13 cellular contexts compared by ENCODE assay signal in the genomic region with DNA sequence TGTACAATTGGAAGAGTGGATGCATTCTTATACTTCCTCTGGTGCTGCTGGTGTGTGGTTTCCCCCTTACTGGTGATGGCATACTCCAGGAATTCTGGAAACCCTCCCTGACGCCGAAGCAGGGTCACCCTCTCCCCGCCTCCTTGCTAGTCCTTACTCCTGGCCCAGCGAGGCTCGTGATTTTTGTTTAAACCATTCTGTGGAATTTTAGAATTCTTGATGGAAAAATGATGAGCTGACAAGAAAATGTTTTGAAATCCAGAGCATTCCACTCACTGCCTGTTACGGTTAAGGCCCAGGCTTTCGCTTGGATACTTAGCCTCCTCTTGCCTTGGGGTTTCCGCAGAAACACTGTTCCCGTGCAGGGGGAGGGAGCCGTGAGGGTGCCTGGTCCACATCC. TPM values are rescaled to one million over a fixed set of nuclear protein-coding genes. Genes with fewer than 3 reads are reported as not detected.
DNase-seq lines count a peak whose midpoint lies in the region; ATAC-seq and TF ChIP-seq lines count a peak whose summit lies in the region.
"Had no signal": no experiment of that assay in that cellular context is flagged by ENCODE, and none has a peak within 500 bp of the region (broad histone marks: within the 10 kb centered on the region; RNA-seq: fewer than 3 reads in every experiment).

No MANE protein-coding gene starts in this region.

- CTCF ChIA-PET in activated CD4-positive, alpha-beta memory T cell treated with anti-CD3 and anti-CD28 coated beads, Interleukin-2, amount 10 ng/mL, durations not matched to agents 7 days and 5 days (lab: Charles Lee), result interaction anchor here (2.3 kb wide), 1 partner anchor 21 kb away, joined by 7 read pairs; no protein-coding TSS in a partner anchor
- CTCF ChIA-PET in activated CD4-positive, alpha-beta memory T cell treated with anti-CD3 and anti-CD28 coated beads for 36 hours (lab: Charles Lee), result no interaction called here

- H3K4me3 ChIP-seq in astrocyte of the spinal cord (ENCODE audit: low read depth, low read length), result no peak overlapping the region
- no peak overlapping the region for H3K4me3 ChIP-seq in mesenchymal stem cell (ENCODE audit: insufficient read depth in 1 of 2, low read depth in 1 of 2, low read length in 2 of 2)
- H3K4me3 ChIP-seq in upper lobe of right lung, result no peak overlapping the region
- H3K4me3 ChIP-seq: SJCRH30 had no signal

- H3K4ac ChIP-seq in mesenchymal stem cell (ENCODE audit: low read depth in 1 of 2, low read length in 2 of 2), result no peak overlapping the region

- H3K36me3 Mint-ChIP-seq in activated CD4-positive, alpha-beta memory T cell treated with anti-CD3 and anti-CD28 coated beads, Interleukin-2, amount 10 ng/mL, durations not matched to agents 7 days and 5 days (ENCODE audit: low read depth), result peaks cover 22% of the 10 kb centered on the region
- peaks cover 45% of the 10 kb centered on the region for H3K36me3 Mint-ChIP-seq in activated CD4-positive, alpha-beta memory T cell treated with anti-CD3 and anti-CD28 coated beads for 36 hours

- H2BK15ac ChIP-seq in mesenchymal stem cell (ENCODE audit: low read depth, poor library complexity, severe bottlenecking), result no peak overlapping the region

- no peak overlapping the region for H2BK12ac ChIP-seq in mesenchymal stem cell (ENCODE audit: low read length in 2 of 2)

- H2AFZ ChIP-seq in mesenchymal stem cell (ENCODE audit: low read depth, low read length), result no peak overlapping the region

- peak; percentile 58 for ATAC-seq in upper lobe of right lung
- ATAC-seq in stimulated activated naive CD8-positive, alpha-beta T cell treated with anti-CD3 and anti-CD28 coated beads, Interleukin-15, amount 100 ng/mL, for 72 hours, result no peak

- no peaks in the 10 kb centered on the region for H3K9me3 Mint-ChIP-seq in activated CD4-positive, alpha-beta memory T cell treated with anti-CD3 and anti-CD28 coated beads, Interleukin-2, amount 10 ng/mL, durations not matched to agents 7 days and 5 days
- no peaks in the 10 kb centered on the region for H3K9me3 Mint-ChIP-seq in activated CD4-positive, alpha-beta memory T cell treated with anti-CD3 and anti-CD28 coated beads for 36 hours
- no peaks in the 10 kb centered on the region for H3K9me3 Mint-ChIP-seq in stimulated activated naive CD8-positive, alpha-beta T cell treated with anti-CD3 and anti-CD28 coated beads, Interleukin-15, amount 100 ng/mL, for 72 hours

- peaks cover 3 to 18% of the 10 kb centered on the region in 2 experiments for H3K36me3 ChIP-seq in mesenchymal stem cell (ENCODE audit: control insufficient read depth in 1 of 2, insufficient read depth in 2 of 2, low read depth in 1 of 2, low read length in 2 of 2)
- H3K36me3 ChIP-seq in upper lobe of right lung, result peaks cover 54% of the 10 kb centered on the region
- H3K36me3 ChIP-seq: SJCRH30 had no signal

- TF ChIP-seq CTCF in astrocyte of the spinal cord (IDR thresholded peaks at IDR 0.05; ENCODE audit: low read depth, low read length), result no peak
- no peak for TF ChIP-seq CTCF in upper lobe of right lung (IDR thresholded peaks at IDR 0.05)

- POLR2A ChIA-PET in activated CD4-positive, alpha-beta memory T cell treated with anti-CD3 and anti-CD28 coated beads, Interleukin-2, amount 10 ng/mL, durations not matched to agents 7 days and 5 days (lab: Charles Lee), result interaction anchor here (2.5 kb wide), 1 partner anchor 22 kb away, joined by 9 read pairs; no protein-coding TSS in a partner anchor
- POLR2A ChIA-PET in activated CD4-positive, alpha-beta memory T cell treated with anti-CD3 and anti-CD28 coated beads for 36 hours (lab: Charles Lee), result no interaction called here

- no peak for DNase-seq in activated CD4-positive, alpha-beta memory T cell treated with anti-CD3 and anti-CD28 coated beads, Interleukin-2, amount 10 ng/mL, durations not matched to agents 7 days and 5 days
- no peak for DNase-seq in activated CD4-positive, alpha-beta memory T cell treated with anti-CD3 and anti-CD28 coated beads for 36 hours
- DNase-seq in astrocyte of the spinal cord (ENCODE audit: low read depth, low spot score) (peak; percentile 84), mesenchymal stem cell (peak; percentile 94), upper lobe of right lung (no peak), HPDE6-E6E7 (ENCODE audit: extremely low spot score) (no peak), T-helper 9 cell (no peak)
- no peak for DNase-seq in stimulated activated naive CD8-positive, alpha-beta T cell treated with anti-CD3 and anti-CD28 coated beads, Interleukin-15, amount 100 ng/mL, for 72 hours
- DNase-seq: activated CD4-positive, alpha-beta T cell treated with anti-CD3 and anti-CD28 coated beads, Interleukin-2, amount 50 U/mL, for 1 hour; erythroblast; stimulated activated naive CD4-positive, alpha-beta T cell had no signal

- peaks cover 25% of the 10 kb centered on the region for H3K27me3 Mint-ChIP-seq in activated CD4-positive, alpha-beta memory T cell treated with anti-CD3 and anti-CD28 coated beads, Interleukin-2, amount 10 ng/mL, durations not matched to agents 7 days and 5 days
- no peaks in the 10 kb centered on the region for H3K27me3 Mint-ChIP-seq in activated CD4-positive, alpha-beta memory T cell treated with anti-CD3 and anti-CD28 coated beads for 36 hours
- H3K27me3 Mint-ChIP-seq in stimulated activated naive CD8-positive, alpha-beta T cell treated with anti-CD3 and anti-CD28 coated beads, Interleukin-15, amount 100 ng/mL, for 72 hours, result peaks cover 7% of the 10 kb centered on the region

- peak overlapping the region; percentile 0 for H3K27ac Mint-ChIP-seq in activated CD4-positive, alpha-beta memory T cell treated with anti-CD3 and anti-CD28 coated beads, Interleukin-2, amount 10 ng/mL, durations not matched to agents 7 days and 5 days
- no peak overlapping the region for H3K27ac Mint-ChIP-seq in activated CD4-positive, alpha-beta memory T cell treated with anti-CD3 and anti-CD28 coated beads for 36 hours
- no peak overlapping the region for H3K27ac Mint-ChIP-seq in stimulated activated naive CD8-positive, alpha-beta T cell treated with anti-CD3 and anti-CD28 coated beads, Interleukin-15, amount 100 ng/mL, for 72 hours

- H3K4me2 ChIP-seq in mesenchymal stem cell (ENCODE audit: low read length, poor library complexity, severe bottlenecking), result no peak overlapping the region

- H2BK120ac ChIP-seq in mesenchymal stem cell (ENCODE audit: low read depth, low read length), result no peak overlapping the region

- no peak overlapping the region for H4K91ac ChIP-seq in mesenchymal stem cell (ENCODE audit: low read length)

- intact Hi-C loops in activated CD4-positive, alpha-beta memory T cell treated with anti-CD3 and anti-CD28 coated beads for 36 hours (cut with micrococcal nuclease), result no loop called here
- intact Hi-C loops in upper lobe of right lung (cut with DNase I), result no loop called here

- H3K23ac ChIP-seq in mesenchymal stem cell (ENCODE audit: low read length in 2 of 2), result no peak overlapping the region

- H3K4me1 ChIP-seq in mesenchymal stem cell (ENCODE audit: control insufficient read depth, insufficient read depth, low read depth, low read length) (peaks cover 24% of the 10 kb centered on the region), upper lobe of right lung (peaks cover 27% of the 10 kb centered on the region)

- no peak overlapping the region for H2BK5ac ChIP-seq in mesenchymal stem cell (ENCODE audit: low read depth, low read length, poor library complexity, severe bottlenecking)

- H3K4me1 Mint-ChIP-seq in activated CD4-positive, alpha-beta memory T cell treated with anti-CD3 and anti-CD28 coated beads, Interleukin-2, amount 10 ng/mL, durations not matched to agents 7 days and 5 days, result peaks cover 32% of the 10 kb centered on the region
- peaks cover 39% of the 10 kb centered on the region for H3K4me1 Mint-ChIP-seq in activated CD4-positive, alpha-beta memory T cell treated with anti-CD3 and anti-CD28 coated beads for 36 hours (ENCODE audit: low read depth)
- H3K4me1 Mint-ChIP-seq in stimulated activated naive CD8-positive, alpha-beta T cell treated with anti-CD3 and anti-CD28 coated beads, Interleukin-15, amount 100 ng/mL, for 72 hours, result peaks cover 51% of the 10 kb centered on the region

- no peak overlapping the region for H2AK5ac ChIP-seq in mesenchymal stem cell (ENCODE audit: low read length, severe bottlenecking)

- H3K27ac ChIP-seq in mesenchymal stem cell (ENCODE audit: low read length, poor library complexity, severe bottlenecking) (peak overlapping the region; percentile 85), upper lobe of right lung (peak overlapping the region; percentile 17)
- H3K27ac ChIP-seq: 22Rv1, SJCRH30 had no signal

- H3K27me3 ChIP-seq in mesenchymal stem cell (ENCODE audit: control insufficient read depth in 1 of 2, insufficient read depth in 1 of 2, low read length in 2 of 2), result no peaks in the 10 kb centered on the region
- no peaks in the 10 kb centered on the region for H3K27me3 ChIP-seq in upper lobe of right lung
- H3K27me3 ChIP-seq: SJCRH30 had no signal

- H3K79me1 ChIP-seq in mesenchymal stem cell (replicated peaks; ENCODE audit: low read length, poor library complexity, severe bottlenecking), result no peaks in the 10 kb centered on the region

- no peaks in the 10 kb centered on the region for H3K9me3 ChIP-seq in mesenchymal stem cell (ENCODE audit: control insufficient read depth, low read length)
- H3K9me3 ChIP-seq in upper lobe of right lung, result no peaks in the 10 kb centered on the region
- H3K9me3 ChIP-seq: SJCRH30 had no signal

- H3K4me3 Mint-ChIP-seq in activated CD4-positive, alpha-beta memory T cell treated with anti-CD3 and anti-CD28 coated beads, Interleukin-2, amount 10 ng/mL, durations not matched to agents 7 days and 5 days, result no peak overlapping the region
- H3K4me3 Mint-ChIP-seq in activated CD4-positive, alpha-beta memory T cell treated with anti-CD3 and anti-CD28 coated beads for 36 hours, result no peak overlapping the region
- H3K4me3 Mint-ChIP-seq in stimulated activated naive CD8-positive, alpha-beta T cell treated with anti-CD3 and anti-CD28 coated beads, Interleukin-15, amount 100 ng/mL, for 72 hours, result no peak overlapping the region

- in situ Hi-C loops in astrocyte of the spinal cord (cut with HindIII; ENCODE audit: low sequenced_read_pairs), result no loop called here

- no peak overlapping the region for H3K14ac ChIP-seq in mesenchymal stem cell (ENCODE audit: low read length in 2 of 2)

- peak overlapping the region; percentile 10 to 54 for H3K18ac ChIP-seq in mesenchymal stem cell (ENCODE audit: low read depth in 1 of 2, low read length in 2 of 2)

- H3K9ac ChIP-seq in mesenchymal stem cell (ENCODE audit: low read length), result peak overlapping the region; percentile 53

- H4K8ac ChIP-seq in mesenchymal stem cell (ENCODE audit: low read length), result no peak overlapping the region

- 20% methylated on average over 8 of the region's 10 CpGs for WGBS in mesenchymal stem cell

RNA-seq across cellular contexts. Expression of a gene that starts 41.1 kb away (rescaled TPM):
- total RNA-seq in activated CD4-positive, alpha-beta memory T cell treated with anti-CD3 and anti-CD28 coated beads, Interleukin-2, amount 10 ng/mL, durations not matched to agents 7 days and 5 days, result 10 to 100 TPM; 15.7 to 16.0 TPM
- total RNA-seq in activated CD4-positive, alpha-beta memory T cell treated with anti-CD3 and anti-CD28 coated beads for 36 hours, result 10 to 100 TPM; 30.2 to 30.5 TPM
- 9.3 TPM for polyA plus RNA-seq in mesenchymal stem cell (2013, experiment 1 of 2)
- polyA plus RNA-seq in mesenchymal stem cell (2013, experiment 2 of 2), result 9.8 TPM
- 60.2 TPM for total RNA-seq in upper lobe of right lung

RNA-seq across cellular contexts. Expression of a gene that starts 55.7 kb away (rescaled TPM):
- not detected for total RNA-seq in activated CD4-positive, alpha-beta memory T cell treated with anti-CD3 and anti-CD28 coated beads, Interleukin-2, amount 10 ng/mL, durations not matched to agents 7 days and 5 days
- total RNA-seq in activated CD4-positive, alpha-beta memory T cell treated with anti-CD3 and anti-CD28 coated beads for 36 hours, result not detected
- not detected for polyA plus RNA-seq in mesenchymal stem cell (2013, experiment 1 of 2)
- polyA plus RNA-seq in mesenchymal stem cell (2013, experiment 2 of 2), result not detected
- total RNA-seq in upper lobe of right lung, result 21.7 TPM
- total RNA-seq: SJCRH30 had no signal

RNA-seq across cellular contexts. Expression of a gene that starts 55.9 kb away (rescaled TPM):
- total RNA-seq in activated CD4-positive, alpha-beta memory T cell treated with anti-CD3 and anti-CD28 coated beads, Interleukin-2, amount 10 ng/mL, durations not matched to agents 7 days and 5 days, result not detected
- under 1 TPM in 1 of 2 experiments, not detected in 1; 0.07 TPM for total RNA-seq in activated CD4-positive, alpha-beta memory T cell treated with anti-CD3 and anti-CD28 coated beads for 36 hours
- polyA plus RNA-seq in mesenchymal stem cell (2013, experiment 1 of 2), result 0.01 TPM
- polyA plus RNA-seq in mesenchymal stem cell (2013, experiment 2 of 2), result under 0.01 TPM
- 48.3 TPM for total RNA-seq in upper lobe of right lung

Comparison
In these comparisons a context has a peak if more than half of its experiments do, and no peak if none do; other contexts are left out.
1. DNase-seq: peak in astrocyte of the spinal cord (single experiment) and mesenchymal stem cell (single experiment); none in activated CD4-positive, alpha-beta memory T cell treated with anti-CD3 and anti-CD28 coated beads, Interleukin-2, amount 10 ng/mL, durations not matched to agents 7 days and 5 days (single experiment), activated CD4-positive, alpha-beta memory T cell treated with anti-CD3 and anti-CD28 coated beads for 36 hours (single experiment), upper lobe of right lung (single experiment), HPDE6-E6E7 (single experiment), T-helper 9 cell (single experiment) and stimulated activated naive CD8-positive, alpha-beta T cell treated with anti-CD3 and anti-CD28 coated beads, Interleukin-15, amount 100 ng/mL, for 72 hours (0 of 2).
2. RNA of a gene that starts 55.7 kb away (total RNA-seq): 21.7 TPM in upper lobe of right lung (single experiment); not detected in activated CD4-positive, alpha-beta memory T cell treated with anti-CD3 and anti-CD28 coated beads for 36 hours and not detected in activated CD4-positive, alpha-beta memory T cell treated with anti-CD3 and anti-CD28 coated beads, Interleukin-2, amount 10 ng/mL, durations not matched to agents 7 days and 5 days; every median in the first group is over 10 times any median in the second.
3. RNA of a gene that starts 55.9 kb away (total RNA-seq): 48.3 TPM in upper lobe of right lung (single experiment); 0.07 TPM in activated CD4-positive, alpha-beta memory T cell treated with anti-CD3 and anti-CD28 coated beads for 36 hours and not detected in activated CD4-positive, alpha-beta memory T cell treated with anti-CD3 and anti-CD28 coated beads, Interleukin-2, amount 10 ng/mL, durations not matched to agents 7 days and 5 days; every median in the first group is over 10 times any median in the second.